ENCODE assay signal across 9 cellular contexts in the genomic region with DNA sequence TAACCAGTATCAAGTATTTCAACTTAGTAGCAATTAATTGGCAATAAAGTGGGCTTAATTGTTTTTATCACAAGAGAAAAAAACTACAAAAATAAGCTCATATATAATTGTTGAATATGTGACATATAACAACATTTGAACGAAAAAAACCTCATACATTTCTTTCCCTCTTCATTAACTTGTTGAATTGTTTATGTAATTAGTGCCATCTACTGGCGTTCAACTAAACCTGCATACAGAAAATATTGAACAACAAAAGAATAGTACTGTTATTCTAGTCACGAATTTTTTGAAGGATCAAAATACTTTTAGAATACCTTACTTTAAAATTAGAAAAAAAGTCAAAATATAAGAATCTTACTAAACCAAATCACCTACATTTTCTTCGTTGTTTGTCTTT.
DNase-seq lines count a peak whose midpoint lies in the region; TF ChIP-seq lines count a peak whose summit lies in the region.
"Had no signal": no experiment of that assay in that cellular context is flagged by ENCODE, and none has a peak within 500 bp of the region (broad histone marks: within the 10 kb centered on the region; RNA-seq: fewer than 3 reads in every experiment).

No MANE protein-coding gene starts in this region.

- H3K4me3 ChIP-seq in mammary epithelial cell (replicated peaks in 1 of 3; ENCODE audit: insufficient read depth in 1 of 3, low read depth in 2 of 3, low read length in 3 of 3) (no peak overlapping the region), lower leg skin (ENCODE audit: low read depth, poor library complexity, severe bottlenecking) (no peak overlapping the region)

- CTCF ChIA-PET in mammary epithelial cell (lab: Charles Lee; ENCODE audit: low non-redundant PET), result no interaction called here

- WGBS in mammary epithelial cell (ENCODE audit: low coverage, missing lambda C conversion rate), result 4% methylated on average over 4 of the region's 4 CpGs
- whole genome bisulfite sequencing in lower leg skin, 2 donors, result 3 to 9% methylated on average over 4 of the region's 4 CpGs

- H3K36me3 ChIP-seq in mammary epithelial cell (ENCODE audit: insufficient read depth, low read length), result no peaks in the 10 kb centered on the region

- in situ Hi-C loops in mammary epithelial cell (cut with MboI; ENCODE audit: low sequenced_read_pairs in 2 of 2), result loop anchor here (5.0 to 25.0 kb wide), 3 partner anchors 446 to 621 kb away; no protein-coding TSS in a partner anchor

- TF ChIP-seq CTCF in mammary epithelial cell (conservative IDR thresholded peaks at IDR 0.05 in 1 of 2, IDR thresholded peaks at IDR 0.05 in 1 of 2; ENCODE audit: extremely low read depth in 1 of 2, insufficient read depth in 1 of 2, low read depth in 1 of 2, low read length in 2 of 2) (peak; percentile 53 to 73), lower leg skin (IDR thresholded peaks at IDR 0.05) (no peak)

- H3K9me3 ChIP-seq in mammary epithelial cell (replicated peaks; ENCODE audit: insufficient read depth, low read length), result no peaks in the 10 kb centered on the region

- dilution Hi-C loops in mammary epithelial cell (cut with HindIII; ENCODE audit: low sequenced_read_pairs), result no loop called here

- DNase-seq in NCI-H2171 treated with DMSO at 0.1 percent for 48 hours (lab: John Stamatoyannopoulos, UW), result peak; percentile 12
- no peak for DNase-seq in NCI-H2171 (lab: John Stamatoyannopoulos, UW)
- peak; percentile 4 to 6 for DNase-seq in NCI-H1930 (lab: John Stamatoyannopoulos, UW)
- DNase-seq in mammary epithelial cell, result no peak
- DNase-seq in myocyte (ENCODE audit: low read depth), result peak; percentile 38
- no peak for DNase-seq in lower leg skin (ENCODE audit: low spot score in 2 of 2)
- DNase-seq in retina, result no peak
- no peak for DNase-seq in central memory CD4-positive, alpha-beta T cell

- H3K79me2 ChIP-seq in mammary epithelial cell (ENCODE audit: insufficient read depth, low read length), result no peaks in the 10 kb centered on the region
- H3K79me2 ChIP-seq: parathyroid adenoma had no signal

- no peak overlapping the region for H2AFZ ChIP-seq in mammary epithelial cell (ENCODE audit: low read depth, low read length)
- H2AFZ ChIP-seq: parathyroid adenoma had no signal

- H3K9ac ChIP-seq in mammary epithelial cell (ENCODE audit: insufficient read depth, low read length), result no peak overlapping the region
- H3K9ac ChIP-seq: parathyroid adenoma had no signal

- H4K20me1 ChIP-seq in mammary epithelial cell (ENCODE audit: insufficient read depth, low read length), result no peaks in the 10 kb centered on the region

- no peaks in the 10 kb centered on the region for H3K4me1 ChIP-seq in mammary epithelial cell (ENCODE audit: insufficient read depth, low read length)
- H3K4me1 ChIP-seq: parathyroid adenoma had no signal

- TF ChIP-seq POLR2A in lower leg skin (IDR thresholded peaks at IDR 0.05), result no peak

- H3K27ac ChIP-seq in mammary epithelial cell (ENCODE audit: insufficient read depth, low read depth, low read length), result no peak overlapping the region
- H3K27ac ChIP-seq: parathyroid adenoma had no signal

- peaks cover 9% of the 10 kb centered on the region for H3K27me3 ChIP-seq in mammary epithelial cell (ENCODE audit: insufficient read depth, low read length)

- no TSS peak for BruUV-seq in mammary epithelial cell (replicated peaks; lab: Mats Ljungman, UMichigan)

- intact Hi-C loops in mammary epithelial cell (cut with micrococcal nuclease), result loop anchor here (1.0 to 10.0 kb wide), 4 partner anchors 379 to 1084 kb away; a partner anchor contains a TSS
- intact Hi-C loops in lower leg skin (cut with DNase I; ENCODE audit: low total_unique reads), result no loop called here

- H3K4me2 ChIP-seq in mammary epithelial cell (ENCODE audit: insufficient read depth, low read depth, low read length), result no peak overlapping the region

Comparison
In these comparisons a context has a peak if more than half of its experiments do, and no peak if none do; other contexts are left out.
1. DNase-seq: peak in NCI-H2171 treated with DMSO at 0.1 percent for 48 hours (single experiment), NCI-H1930 (2 of 2) and myocyte (single experiment); none in NCI-H2171 (single experiment), mammary epithelial cell (single experiment), lower leg skin (0 of 2), retina (single experiment) and central memory CD4-positive, alpha-beta T cell (single experiment).
2. CTCF ChIP-seq: peak in mammary epithelial cell (2 of 2); none in lower leg skin (0 of 3).